In genomic region chr12:69648476-69648875, GRCh38 we compare ENCODE assay signal across 1 cellular context.
TF ChIP-seq lines count a peak whose summit lies in the region.

No MANE protein-coding gene starts in this region.

TF ChIP-seq in SK-N-SH, 30 proteins besides CTCF, POLR2A, EP300 and RAD21:
- TF ChIP-seq FOSL2 (IDR thresholded peaks at IDR 0.05; ENCODE audit: borderline replicate concordance, low read depth) (0 out of 2 replicates have a peak, but pooled peaks have one; percentile 33), ZBTB33 (IDR thresholded peaks at IDR 0.05; ENCODE audit: borderline replicate concordance, low read depth) (no peak)
